Comparison of ENCODE assay signal across 30 cellular contexts in the genomic region with DNA sequence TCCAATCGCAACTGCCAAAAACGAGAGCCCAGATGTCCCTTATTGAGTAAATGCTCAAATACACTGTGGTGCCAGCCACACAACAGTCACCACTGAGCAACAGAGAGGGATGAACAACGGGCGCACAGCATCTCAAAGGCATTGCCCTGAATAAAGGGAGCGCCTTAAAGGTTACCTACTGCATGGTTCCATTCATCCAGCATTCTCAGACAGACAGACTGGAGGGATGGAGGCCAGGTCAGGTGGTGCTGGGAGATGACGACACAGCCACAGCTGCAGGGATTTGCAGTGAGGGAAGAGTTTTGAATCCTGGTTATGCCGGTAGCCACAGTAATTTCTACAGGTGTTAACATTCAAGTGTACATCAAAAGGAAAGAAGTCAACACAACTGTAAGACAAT.
"Had no signal": no experiment of that assay in that cellular context is flagged by ENCODE, and none has a peak within 500 bp of the region (broad histone marks: within the 10 kb centered on the region; RNA-seq: fewer than 3 reads in every experiment).

No MANE protein-coding gene starts in this region.

- H3K27me3 ChIP-seq: adrenal gland, body of pancreas, breast epithelium, colonic mucosa, heart left ventricle had no signal

- H3K9me3 Mint-ChIP-seq: activated B cell treated with CpG ODN at 0.5 μM for 24 hours; activated CD8-positive, alpha-beta T cell treated with anti-CD3 and anti-CD28 coated beads for 36 hours; activated naive CD4-positive, alpha-beta T cell treated with anti-CD3 and anti-CD28 coated beads for 36 hours; activated naive CD4-positive, alpha-beta T cell treated with anti-CD3 and anti-CD28 coated beads, Interleukin-2, amount 50 U/mL, for 24 hours; activated naive CD8-positive, alpha-beta T cell treated with anti-CD3 and anti-CD28 coated beads for 36 hours; activated naive CD8-positive, alpha-beta T cell treated with anti-CD3 and anti-CD28 coated beads, Interleukin-2, amount 50 U/mL, for 24 hours; activated T-cell treated with anti-CD3 and anti-CD28 coated beads, Interleukin-2, amount 50 U/mL, for 4 hours; activated T-helper 17 cell treated with anti-CD3 and anti-CD28 coated beads, Interleukin-2, amount 50 U/mL, for 72 hours; T-helper 2 cell treated with Interferon-gamma antibody and Interleukin-4, amounts not matched to agents 5 μg/mL and 100 μg/mL, for 36 hours had no signal

- H3K4me3 Mint-ChIP-seq: activated B cell treated with CpG ODN at 0.5 μM for 24 hours; activated CD8-positive, alpha-beta T cell treated with anti-CD3 and anti-CD28 coated beads for 36 hours; activated naive CD4-positive, alpha-beta T cell treated with anti-CD3 and anti-CD28 coated beads for 36 hours; activated naive CD4-positive, alpha-beta T cell treated with anti-CD3 and anti-CD28 coated beads, Interleukin-2, amount 50 U/mL, for 24 hours; activated naive CD8-positive, alpha-beta T cell treated with anti-CD3 and anti-CD28 coated beads for 36 hours; activated naive CD8-positive, alpha-beta T cell treated with anti-CD3 and anti-CD28 coated beads, Interleukin-2, amount 50 U/mL, for 24 hours; activated T-cell treated with anti-CD3 and anti-CD28 coated beads, Interleukin-2, amount 50 U/mL, for 4 hours; activated T-helper 17 cell treated with anti-CD3 and anti-CD28 coated beads, Interleukin-2, amount 50 U/mL, for 72 hours; T-helper 17 cell; T-helper 2 cell treated with Interferon-gamma antibody and Interleukin-4, amounts not matched to agents 5 μg/mL and 100 μg/mL, for 36 hours had no signal

- H3K9me3 ChIP-seq: adrenal gland, body of pancreas, breast epithelium, colonic mucosa, heart left ventricle had no signal

- H3K4me3 ChIP-seq: adrenal gland, body of pancreas, breast epithelium, cardiac muscle cell, colonic mucosa, heart left ventricle had no signal

- H3K4me1 Mint-ChIP-seq: activated B cell treated with CpG ODN at 0.5 μM for 24 hours; activated naive CD4-positive, alpha-beta T cell treated with anti-CD3 and anti-CD28 coated beads, Interleukin-2, amount 50 U/mL, for 24 hours; activated naive CD8-positive, alpha-beta T cell treated with anti-CD3 and anti-CD28 coated beads for 36 hours; activated naive CD8-positive, alpha-beta T cell treated with anti-CD3 and anti-CD28 coated beads, Interleukin-2, amount 50 U/mL, for 24 hours; activated T-helper 17 cell treated with anti-CD3 and anti-CD28 coated beads, Interleukin-2, amount 50 U/mL, for 72 hours; T-helper 17 cell had no signal

- DNase-seq: activated B cell treated with CpG ODN at 0.5 μM for 24 hours; activated CD4-positive, alpha-beta T cell treated with anti-CD3 and anti-CD28 coated beads for 48 hours; activated CD4-positive, alpha-beta T cell treated with anti-CD3 and anti-CD28 coated beads, Interleukin-2, amount 50 U/mL, for 1 hour; activated CD4-positive, alpha-beta T cell treated with anti-CD3 and anti-CD28 coated beads, Interleukin-2, amount 50 U/mL, for 48 hours; activated CD8-positive, alpha-beta memory T cell treated with anti-CD3 and anti-CD28 coated beads for 24 hours; activated CD8-positive, alpha-beta T cell treated with anti-CD3 and anti-CD28 coated beads for 36 hours; activated effector memory CD4-positive, alpha-beta T cell treated with Interleukin-2 at 50 U/mL for 16 hours; activated naive CD4-positive, alpha-beta T cell treated with anti-CD3 and anti-CD28 coated beads for 36 hours; activated naive CD8-positive, alpha-beta T cell treated with anti-CD3 and anti-CD28 coated beads for 36 hours; activated naive CD8-positive, alpha-beta T cell treated with anti-CD3 and anti-CD28 coated beads, Interleukin-2, amount 50 U/mL, for 24 hours; activated T-cell treated with anti-CD3 and anti-CD28 coated beads, Interleukin-2, amount 50 U/mL, for 4 hours; adrenal gland; aorta; body of pancreas; central memory CD4-positive, alpha-beta T cell; cerebellar nuclear complex; colonic mucosa; effector CD8-positive, alpha-beta T cell; foreskin fibroblast; glutamatergic neuron; heart left ventricle; T-helper 1 cell; T-helper 17 cell; T1000; WERI-Rb-1 had no signal

- H3K27ac Mint-ChIP-seq: activated B cell treated with CpG ODN at 0.5 μM for 24 hours; activated CD8-positive, alpha-beta T cell treated with anti-CD3 and anti-CD28 coated beads for 36 hours; activated naive CD4-positive, alpha-beta T cell treated with anti-CD3 and anti-CD28 coated beads for 36 hours; activated naive CD4-positive, alpha-beta T cell treated with anti-CD3 and anti-CD28 coated beads, Interleukin-2, amount 50 U/mL, for 24 hours; activated naive CD8-positive, alpha-beta T cell treated with anti-CD3 and anti-CD28 coated beads for 36 hours; activated naive CD8-positive, alpha-beta T cell treated with anti-CD3 and anti-CD28 coated beads, Interleukin-2, amount 50 U/mL, for 24 hours; activated T-helper 17 cell treated with anti-CD3 and anti-CD28 coated beads, Interleukin-2, amount 50 U/mL, for 72 hours; T-helper 17 cell; T-helper 2 cell treated with Interferon-gamma antibody and Interleukin-4, amounts not matched to agents 5 μg/mL and 100 μg/mL, for 36 hours had no signal

- H3K27me3 Mint-ChIP-seq: activated B cell treated with CpG ODN at 0.5 μM for 24 hours; activated CD8-positive, alpha-beta T cell treated with anti-CD3 and anti-CD28 coated beads for 36 hours; activated naive CD4-positive, alpha-beta T cell treated with anti-CD3 and anti-CD28 coated beads, Interleukin-2, amount 50 U/mL, for 24 hours; activated naive CD8-positive, alpha-beta T cell treated with anti-CD3 and anti-CD28 coated beads for 36 hours; activated naive CD8-positive, alpha-beta T cell treated with anti-CD3 and anti-CD28 coated beads, Interleukin-2, amount 50 U/mL, for 24 hours; activated T-helper 17 cell treated with anti-CD3 and anti-CD28 coated beads, Interleukin-2, amount 50 U/mL, for 72 hours; T-helper 17 cell had no signal

- H3K4me1 ChIP-seq: breast epithelium, colonic mucosa had no signal

- H3K36me3 Mint-ChIP-seq: activated naive CD4-positive, alpha-beta T cell treated with anti-CD3 and anti-CD28 coated beads, Interleukin-2, amount 50 U/mL, for 24 hours; activated naive CD8-positive, alpha-beta T cell treated with anti-CD3 and anti-CD28 coated beads for 36 hours had no signal

- H3K27ac ChIP-seq: adrenal gland, body of pancreas, breast epithelium, cardiac muscle cell, colonic mucosa, heart left ventricle, WERI-Rb-1 had no signal

- H3K36me3 ChIP-seq: adrenal gland, breast epithelium, cardiac muscle cell, colonic mucosa, heart left ventricle, WERI-Rb-1 had no signal
